ENCODE assay signal across 26 cellular contexts in genomic region chr11:21567628-21568290, GRCh38.
DNase-seq lines count a peak whose midpoint lies in the region; ATAC-seq and TF ChIP-seq lines count a peak whose summit lies in the region.
"Had no signal": no experiment of that assay in that cellular context is flagged by ENCODE, and none has a peak within 500 bp of the region (broad histone marks: within the 10 kb centered on the region; RNA-seq: fewer than 3 reads in every experiment).

No MANE protein-coding gene starts in this region.

- TF ChIP-seq CTCF in RWPE2 (IDR thresholded peaks at IDR 0.05; ENCODE audit: poor library complexity, severe bottlenecking) (no peak), body of pancreas (IDR thresholded peaks at IDR 0.05) (no peak)

- H3K27me3 ChIP-seq in RWPE2 (ENCODE audit: insufficient read depth, poor library complexity, severe bottlenecking) (no peaks in the 10 kb centered on the region), body of pancreas (no peaks in the 10 kb centered on the region)
- H3K27me3 ChIP-seq: neural progenitor cell, suprapubic skin, upper lobe of right lung had no signal

- peaks cover 2% of the 10 kb centered on the region for H3K9me3 ChIP-seq in RWPE2 (ENCODE audit: severe bottlenecking)
- no peaks in the 10 kb centered on the region for H3K9me3 ChIP-seq in body of pancreas
- H3K9me3 ChIP-seq: suprapubic skin, upper lobe of right lung had no signal

- intact Hi-C loops in left colon (cut with DNase I, micrococcal nuclease) (no loop called here), body of pancreas (cut with DNase I) (no loop called here)

- DNase-seq in NCI-H1417 (lab: John Stamatoyannopoulos, UW) (peak in 2 of 3 experiments; percentile 55 to 76), NCI-H1417 treated with DMSO at 0.1 percent for 48 hours (lab: John Stamatoyannopoulos, UW) (no peak), NCI-H146 (lab: John Stamatoyannopoulos, UW) (peak; percentile 51), RWPE2 (ENCODE audit: low spot score) (no peak), left colon (no peak), body of pancreas (no peak)
- DNase-seq: activated CD4-positive, alpha-beta T cell treated with anti-CD3 and anti-CD28 coated beads, Interleukin-2, amount 10 ng/mL, durations not matched to agents 7 days and 5 days; activated effector memory CD4-positive, alpha-beta T cell treated with Interleukin-2 at 50 U/mL for 16 hours; activated T-cell treated with anti-CD3 and anti-CD28 coated beads, Interleukin-2, amount 50 U/mL, for 1 hour; amygdala; EL; H7; hypothalamus; KBM-7; mesendoderm; MM.1S; stimulated activated naive CD4-positive, alpha-beta T cell; upper lobe of right lung had no signal

- H3K4me3 ChIP-seq in RWPE2 (ENCODE audit: severe bottlenecking), result no peak overlapping the region
- no peak overlapping the region for H3K4me3 ChIP-seq in body of pancreas
- H3K4me3 ChIP-seq: neural progenitor cell, smooth muscle cell, suprapubic skin, upper lobe of right lung had no signal

- no peaks in the 10 kb centered on the region for H3K4me1 ChIP-seq in RWPE2 (ENCODE audit: insufficient read depth, poor library complexity, severe bottlenecking)
- no peaks in the 10 kb centered on the region for H3K4me1 ChIP-seq in body of pancreas
- H3K4me1 ChIP-seq: neural progenitor cell, parathyroid adenoma, suprapubic skin, upper lobe of right lung had no signal

- H3K27ac ChIP-seq in RWPE2 (ENCODE audit: poor library complexity, severe bottlenecking) (no peak overlapping the region), body of pancreas (no peak overlapping the region)
- H3K27ac ChIP-seq: neural progenitor cell, parathyroid adenoma, suprapubic skin, upper lobe of right lung had no signal

- 41 to 61% methylated on average over 3 of the region's 3 CpGs for WGBS in body of pancreas, 2 donors

- H3K36me3 ChIP-seq in RWPE2 (ENCODE audit: low read depth) (no peaks in the 10 kb centered on the region), body of pancreas (replicated peaks in 1 of 2; ENCODE audit: insufficient read depth in 1 of 2, low read depth in 2 of 2) (no peaks in the 10 kb centered on the region)
- H3K36me3 ChIP-seq: neural progenitor cell, suprapubic skin, upper lobe of right lung had no signal

- TF ChIP-seq POLR2A in body of pancreas (IDR thresholded peaks at IDR 0.05), result no peak

- ATAC-seq in RWPE2 (ENCODE audit: low read depth) (peak; percentile 76), left colon (peak; percentile 94), GM18520 (IDR thresholded peaks at IDR 0.05; ENCODE audit: unreplicated experiment) (no peak), body of pancreas (no peak), HG03457 (IDR thresholded peaks at IDR 0.05; ENCODE audit: unreplicated experiment) (no peak)
- ATAC-seq: activated naive CD4-positive, alpha-beta T cell treated with anti-CD3 and anti-CD28 coated beads, Interleukin-2, amount 50 U/mL, for 72 hours; left lobe of liver; upper lobe of right lung had no signal

Comparison
In these comparisons a context has a peak if more than half of its experiments do, and no peak if none do; other contexts are left out.
1. DNase-seq: peak in NCI-H1417 (2 of 3) and NCI-H146 (single experiment); none in NCI-H1417 treated with DMSO at 0.1 percent for 48 hours (single experiment), RWPE2 (single experiment), left colon (0 of 2) and body of pancreas (0 of 4).
2. ATAC-seq: peak in RWPE2 (single experiment) and left colon (single experiment); none in GM18520 (single experiment), body of pancreas (single experiment) and HG03457 (single experiment).